1 cellular context compared by ENCODE assay signal in genomic region chr4:182019148-182019652, GRCh38.
A peak's percentile ranks its signal among the peaks of the same experiment; 100 is the strongest.
TF ChIP-seq lines count a peak whose summit lies in the region.

No MANE protein-coding gene starts in this region.

TF ChIP-seq in GM12878, 131 proteins besides CTCF, POLR2A, EP300 and RAD21 (continued from another document and continues in another):
- TF ChIP-seq RCOR1 (conservative IDR thresholded peaks at IDR 0.05; ENCODE audit: low read depth, low read length) = no peak
- no peak for TF ChIP-seq CHD2 (IDR thresholded peaks at IDR 0.05; ENCODE audit: borderline replicate concordance, low read depth, low read length)
- TF ChIP-seq CBX5 (IDR thresholded peaks at IDR 0.05; ENCODE audit: low read depth) = no peak; the same call in 1 of the 2 replicates
- no peak for TF ChIP-seq HSF1 (IDR thresholded peaks at IDR 0.05; ENCODE audit: low read depth, low read length)
- TF ChIP-seq YBX1 (IDR thresholded peaks at IDR 0.05) = no peak
- TF ChIP-seq BCL3 (IDR thresholded peaks at IDR 0.05; ENCODE audit: borderline replicate concordance, insufficient read depth, low read depth, low read length, poor library complexity, severe bottlenecking) = peak; percentile 25
- TF ChIP-seq HDAC2 (IDR thresholded peaks at IDR 0.05) = no peak
- no peak for TF ChIP-seq NR2C1 (IDR thresholded peaks at IDR 0.05)
- TF ChIP-seq SMAD1 (IDR thresholded peaks at IDR 0.05; ENCODE audit: low read depth, partially characterized antibody) = no peak
- peak; percentile 87 for TF ChIP-seq EED (IDR thresholded peaks at IDR 0.05; ENCODE audit: low read depth)
- no peak for TF ChIP-seq CEBPB (IDR thresholded peaks at IDR 0.05; ENCODE audit: borderline replicate concordance in 1 of 2, low read depth in 2 of 2, low read length in 2 of 2)
- TF ChIP-seq IKZF1 (conservative IDR thresholded peaks at IDR 0.05) = peak; percentile 84
- TF ChIP-seq GABPA (IDR thresholded peaks at IDR 0.05; ENCODE audit: low read depth) = 0 out of 2 replicates have a peak, but pooled peaks have one; percentile 30
- TF ChIP-seq TARDBP (IDR thresholded peaks at IDR 0.05; ENCODE audit: borderline replicate concordance) = no peak
- TF ChIP-seq HCFC1 (IDR thresholded peaks at IDR 0.05; ENCODE audit: low read length) = no peak
- TF ChIP-seq SREBF1 (IDR thresholded peaks at IDR 0.05; ENCODE audit: low read length) = no peak
- no peak for TF ChIP-seq NRF1 (conservative IDR thresholded peaks at IDR 0.05; ENCODE audit: low read depth, low read length)
- TF ChIP-seq PKNOX1 (IDR thresholded peaks at IDR 0.05) = no peak
- peak; percentile 51; the same call in 1 of the 3 replicates for TF ChIP-seq POU2F2 (IDR thresholded peaks at IDR 0.05; ENCODE audit: borderline replicate concordance, low read depth, low read length)
- TF ChIP-seq MTA3 (IDR thresholded peaks at IDR 0.05; ENCODE audit: borderline replicate concordance, low read length) = peak; percentile 80; the same call in 1 of the 2 replicates
- no peak for TF ChIP-seq ESRRA (IDR thresholded peaks at IDR 0.05; ENCODE audit: low read length)
- TF ChIP-seq ELK1 (IDR thresholded peaks at IDR 0.05; ENCODE audit: low read depth, low read length) = no peak
- TF ChIP-seq ATF2 (IDR thresholded peaks at IDR 0.05; ENCODE audit: low read length) = peak; percentile 75; the same call in 1 of the 2 replicates
- no peak; the same call in none of the 2 replicates for TF ChIP-seq ATF7 (IDR thresholded peaks at IDR 0.05; ENCODE audit: low read depth)
- peak; percentile 86 for TF ChIP-seq RUNX3 (IDR thresholded peaks at IDR 0.05; ENCODE audit: low read length)
- TF ChIP-seq SMARCA5 (IDR thresholded peaks at IDR 0.05) = no peak
- no peak for TF ChIP-seq SPI1 (IDR thresholded peaks at IDR 0.05; ENCODE audit: borderline replicate concordance, insufficient read depth, low read depth, low read length)
- no peak for TF ChIP-seq ZNF384 (IDR thresholded peaks at IDR 0.05; ENCODE audit: borderline replicate concordance, low read depth, low read length)
- TF ChIP-seq RELA (IDR thresholded peaks at IDR 0.05; ENCODE audit: borderline replicate concordance, partially characterized antibody) = peak; percentile 54
- peak; percentile 89 for TF ChIP-seq BCL11A (IDR thresholded peaks at IDR 0.05; ENCODE audit: low read depth, low read length)
- no peak for TF ChIP-seq SMC3 (IDR thresholded peaks at IDR 0.05; ENCODE audit: borderline replicate concordance, low read length)
- no peak for TF ChIP-seq E2F4 (IDR thresholded peaks at IDR 0.05; ENCODE audit: low read depth, low read length)
- TF ChIP-seq CHD1 (IDR thresholded peaks at IDR 0.05; ENCODE audit: low read depth, low read length) = no peak
- TF ChIP-seq KLF5 (IDR thresholded peaks at IDR 0.05; ENCODE audit: partially characterized antibody) = no peak
- peak; percentile 70 for TF ChIP-seq IRF4 (IDR thresholded peaks at IDR 0.05; ENCODE audit: low read depth, low read length)
- no peak for TF ChIP-seq TCF3 (IDR thresholded peaks at IDR 0.05; ENCODE audit: borderline replicate concordance, insufficient read depth, low read depth, low read length)
- TF ChIP-seq E4F1 (IDR thresholded peaks at IDR 0.05; ENCODE audit: borderline replicate concordance, partially characterized antibody) = no peak
- TF ChIP-seq ETV6 (conservative IDR thresholded peaks at IDR 0.05 in 1 of 2, IDR thresholded peaks at IDR 0.05 in 1 of 2; ENCODE audit: borderline replicate concordance in 1 of 2, low read depth in 1 of 2) = peak in 1 of 2 experiments; percentile 48; a peak in 1 of 4 replicates
- TF ChIP-seq NR2F1 (conservative IDR thresholded peaks at IDR 0.05) = peak; percentile 88
- peak; percentile 66 for TF ChIP-seq MTA2 (IDR thresholded peaks at IDR 0.05; ENCODE audit: low read depth)
- no peak for TF ChIP-seq ZNF24 (IDR thresholded peaks at IDR 0.05)
- TF ChIP-seq REST (IDR thresholded peaks at IDR 0.05; ENCODE audit: low read depth, low read length) = no peak
- no peak for TF ChIP-seq ZBTB11 (CRISPR knock-in tag; IDR thresholded peaks at IDR 0.05)
- TF ChIP-seq LARP7 (IDR thresholded peaks at IDR 0.05) = no peak
- no peak for TF ChIP-seq EZH2 (IDR thresholded peaks at IDR 0.05; ENCODE audit: borderline replicate concordance, control insufficient read depth, low read depth, low read length)
